ENCODE assay signal across 10 cellular contexts in genomic region chr5:140925806-140926205, GRCh38. TPM values are rescaled to one million over a fixed set of nuclear protein-coding genes. Genes with fewer than 3 reads are reported as not detected.
DNase-seq lines count a peak whose midpoint lies in the region; ATAC-seq and TF ChIP-seq lines count a peak whose summit lies in the region.
"Had no signal": no experiment of that assay in that cellular context is flagged by ENCODE, and none has a peak within 500 bp of the region (broad histone marks: within the 10 kb centered on the region; RNA-seq: fewer than 3 reads in every experiment).

No MANE protein-coding gene starts in this region.

- peaks cover 24% of the 10 kb centered on the region for H3K4me1 Mint-ChIP-seq in brain
- peaks cover 3% of the 10 kb centered on the region for H3K4me1 Mint-ChIP-seq in activated naive CD4-positive, alpha-beta T cell treated with anti-CD3 and anti-CD28 coated beads, Interleukin-2, amount 10 ng/mL, durations not matched to agents 7 days and 5 days

- no peaks in the 10 kb centered on the region for H3K9me3 Mint-ChIP-seq in brain
- H3K9me3 Mint-ChIP-seq in activated naive CD4-positive, alpha-beta T cell treated with anti-CD3 and anti-CD28 coated beads, Interleukin-2, amount 10 ng/mL, durations not matched to agents 7 days and 5 days: peaks cover 11% of the 10 kb centered on the region

- ATAC-seq in left lung: peak; percentile 10

- H3K27me3 ChIP-seq in left lung: peaks cover 4 to 78% of the 10 kb centered on the region in 2 donors
- H3K27me3 ChIP-seq in testis: no peaks in the 10 kb centered on the region

- peak overlapping the region in 3 of 5 experiments; percentile 13 to 49 (median 15) for H3K27ac Mint-ChIP-seq in brain
- H3K27ac Mint-ChIP-seq in activated naive CD4-positive, alpha-beta T cell treated with anti-CD3 and anti-CD28 coated beads, Interleukin-2, amount 10 ng/mL, durations not matched to agents 7 days and 5 days: no peak overlapping the region

- CTCF ChIA-PET in activated naive CD4-positive, alpha-beta T cell treated with anti-CD3 and anti-CD28 coated beads, Interleukin-2, amount 10 ng/mL, durations not matched to agents 7 days and 5 days (lab: Charles Lee): no interaction called here

- peak; percentile 56 for DNase-seq in NCI-H2196 (lab: John Stamatoyannopoulos, UW; ENCODE audit: unreplicated experiment)
- DNase-seq in NCI-H2196 treated with DMSO at 0.1 percent for 48 hours (lab: John Stamatoyannopoulos, UW; ENCODE audit: unreplicated experiment): no peak
- no peak for DNase-seq in left lung
- DNase-seq in testis: peak; percentile 18
- no peak for DNase-seq in occipital lobe (lab: John Stamatoyannopoulos, UW)
- DNase-seq in activated naive CD4-positive, alpha-beta T cell treated with anti-CD3 and anti-CD28 coated beads, Interleukin-2, amount 10 ng/mL, durations not matched to agents 7 days and 5 days: no peak
- DNase-seq in DMS114 treated with DMSO at 0.1 percent for 48 hours (lab: John Stamatoyannopoulos, UW; ENCODE audit: unreplicated experiment): no peak

- H3K36me3 ChIP-seq in left lung: no peaks in the 10 kb centered on the region
- no peaks in the 10 kb centered on the region for H3K36me3 ChIP-seq in testis (ENCODE audit: low read depth, missing control alignments)

- peaks cover 32% of the 10 kb centered on the region for H3K36me3 Mint-ChIP-seq in brain
- no peaks in the 10 kb centered on the region for H3K36me3 Mint-ChIP-seq in activated naive CD4-positive, alpha-beta T cell treated with anti-CD3 and anti-CD28 coated beads, Interleukin-2, amount 10 ng/mL, durations not matched to agents 7 days and 5 days

- peaks cover 0 to 5% of the 10 kb centered on the region in 2 donors for H3K4me1 ChIP-seq in left lung
- H3K4me1 ChIP-seq in testis: no peaks in the 10 kb centered on the region

- WGBS in testis, 2 donors: 3 to 5% methylated on average over 12 to 19 of the region's 19 CpGs

- TF ChIP-seq POLR2A in testis (IDR thresholded peaks at IDR 0.05): no peak

- H3K9me3 ChIP-seq in left lung (peaks cover 0 to 1% of the 10 kb centered on the region in 2 donors), testis (no peaks in the 10 kb centered on the region)

- TF ChIP-seq CTCF in brain (conservative IDR thresholded peaks at IDR 0.05) (no peak), left lung (IDR thresholded peaks at IDR 0.05) (no peak), testis (IDR thresholded peaks at IDR 0.05) (no peak)

- H3K27ac ChIP-seq in left lung (no peak overlapping the region), testis (peak overlapping the region; percentile 12 to 46)
- H3K27ac ChIP-seq: epithelial cell of prostate had no signal

- peaks cover 5% of the 10 kb centered on the region for H3K27me3 Mint-ChIP-seq in brain
- peaks cover 45% of the 10 kb centered on the region for H3K27me3 Mint-ChIP-seq in activated naive CD4-positive, alpha-beta T cell treated with anti-CD3 and anti-CD28 coated beads, Interleukin-2, amount 10 ng/mL, durations not matched to agents 7 days and 5 days

- intact Hi-C loops in left lung (cut with DNase I) (no loop called here), testis (cut with DNase I; ENCODE audit: low total_unique reads) (no loop called here)

- peak overlapping the region; percentile 37 to 46 for H3K4me3 ChIP-seq in left lung
- H3K4me3 ChIP-seq in testis: peak overlapping the region; percentile 48 to 68

- H3K4me3 Mint-ChIP-seq in brain: peak overlapping the region; percentile 86 to 90 (median 88)
- no peak overlapping the region for H3K4me3 Mint-ChIP-seq in activated naive CD4-positive, alpha-beta T cell treated with anti-CD3 and anti-CD28 coated beads, Interleukin-2, amount 10 ng/mL, durations not matched to agents 7 days and 5 days

RNA-seq across cellular contexts. Expression of gene PCDHAC1, which starts 0.3 kb away (rescaled TPM):
- polyA plus RNA-seq in brain (ENCODE audit: insufficient read depth, low read depth, low replicate concordance): 0.81 TPM
- 1 to 10 TPM; 6.7 to 8.3 TPM for total RNA-seq in left lung
- total RNA-seq in testis: 1 to 10 TPM; 5.5 to 7.5 TPM
- polyA plus RNA-seq in testis (ENCODE audit: insufficient read depth, low read depth, low replicate concordance): 1.8 TPM
- 74.1 TPM for total RNA-seq in occipital lobe
- total RNA-seq: T-helper 2 cell treated with Interferon-gamma antibody and Interleukin-4, amounts not matched to agents 100 ng/mL and 5 ng/mL, for 36 hours had no signal

RNA-seq across cellular contexts. Expression of gene PCDHAC2, which starts 40.5 kb away (rescaled TPM):
- polyA plus RNA-seq in brain (ENCODE audit: insufficient read depth, low read depth, low replicate concordance) (1.8 TPM), testis (ENCODE audit: insufficient read depth, low read depth, low replicate concordance) (9.4 TPM)
- total RNA-seq in left lung (10 to 100 TPM in 1 of 2 donors, 1 to 10 TPM in 1; 9.9 to 12.6 TPM), testis (10 to 100 TPM; 15.5 to 19.6 TPM), occipital lobe (33.5 TPM)
- total RNA-seq: T-helper 2 cell treated with Interferon-gamma antibody and Interleukin-4, amounts not matched to agents 100 ng/mL and 5 ng/mL, for 36 hours had no signal

RNA-seq across cellular contexts. Expression of gene PCDHA13, which starts 43.9 kb away (rescaled TPM):
- polyA plus RNA-seq in brain (ENCODE audit: insufficient read depth, low read depth, low replicate concordance): 0.36 TPM
- total RNA-seq in left lung: 1 to 10 TPM; 1.5 to 1.7 TPM
- 1 to 10 TPM; 4.4 to 4.7 TPM for total RNA-seq in testis
- polyA plus RNA-seq in testis (ENCODE audit: insufficient read depth, low read depth, low replicate concordance): 1.8 TPM
- 20.9 TPM for total RNA-seq in occipital lobe
- total RNA-seq: T-helper 2 cell treated with Interferon-gamma antibody and Interleukin-4, amounts not matched to agents 100 ng/mL and 5 ng/mL, for 36 hours had no signal

RNA-seq across cellular contexts. Expression of gene PCDHA12, which starts 50.7 kb away (rescaled TPM):
- 0.66 TPM for polyA plus RNA-seq in brain (ENCODE audit: insufficient read depth, low read depth, low replicate concordance)
- 1 to 10 TPM; 3.6 to 7.4 TPM for total RNA-seq in left lung
- 1 to 10 TPM; 4.0 to 4.3 TPM for total RNA-seq in testis
- polyA plus RNA-seq in testis (ENCODE audit: insufficient read depth, low read depth, low replicate concordance): 1.9 TPM
- 19.8 TPM for total RNA-seq in occipital lobe
- total RNA-seq: T-helper 2 cell treated with Interferon-gamma antibody and Interleukin-4, amounts not matched to agents 100 ng/mL and 5 ng/mL, for 36 hours had no signal

RNA-seq across cellular contexts. Expression of gene PCDHA11, which starts 57.0 kb away (rescaled TPM):
- polyA plus RNA-seq in brain (ENCODE audit: insufficient read depth, low read depth, low replicate concordance) (17.7 TPM), testis (ENCODE audit: insufficient read depth, low read depth, low replicate concordance) (2.7 TPM)
- total RNA-seq in left lung (1 to 10 TPM; 1.4 to 1.5 TPM), testis (1 to 10 TPM; 2.9 to 4.6 TPM), occipital lobe (38.8 TPM)
- total RNA-seq: T-helper 2 cell treated with Interferon-gamma antibody and Interleukin-4, amounts not matched to agents 100 ng/mL and 5 ng/mL, for 36 hours had no signal

Comparison
In these comparisons a context has a peak if more than half of its experiments do, and no peak if none do; other contexts are left out.
1. DNase-seq: peak in NCI-H2196 (single experiment) and testis (single experiment); none in NCI-H2196 treated with DMSO at 0.1 percent for 48 hours (single experiment), left lung (0 of 2), occipital lobe (single experiment), activated naive CD4-positive, alpha-beta T cell treated with anti-CD3 and anti-CD28 coated beads, Interleukin-2, amount 10 ng/mL, durations not matched to agents 7 days and 5 days (single experiment) and DMS114 treated with DMSO at 0.1 percent for 48 hours (single experiment).
2. H3K27ac ChIP-seq: peak in testis (2 of 2); none in left lung (0 of 2).